Comparison of ENCODE assay signal across 20 cellular contexts in genomic region chr3:30331519-30331918, GRCh38.
DNase-seq lines count a peak whose midpoint lies in the region; ATAC-seq and TF ChIP-seq lines count a peak whose summit lies in the region.
"Had no signal": no experiment of that assay in that cellular context is flagged by ENCODE, and none has a peak within 500 bp of the region (broad histone marks: within the 10 kb centered on the region; RNA-seq: fewer than 3 reads in every experiment).

No MANE protein-coding gene starts in this region.

- TF ChIP-seq POLR2A in breast epithelium (IDR thresholded peaks at IDR 0.05): no peak

- no peaks in the 10 kb centered on the region for H3K27me3 ChIP-seq in mammary epithelial cell (ENCODE audit: insufficient read depth, low read length)
- H3K27me3 ChIP-seq in breast epithelium: no peaks in the 10 kb centered on the region

- dilution Hi-C loops in mammary epithelial cell (cut with HindIII; ENCODE audit: low sequenced_read_pairs): no loop called here

- H3K4me1 ChIP-seq in mammary epithelial cell (ENCODE audit: insufficient read depth, low read length) (peaks cover 17% of the 10 kb centered on the region), breast epithelium (no peaks in the 10 kb centered on the region)
- H3K4me1 ChIP-seq: left ventricle myocardium inferior had no signal

- no peak overlapping the region for H3K27ac ChIP-seq in mammary epithelial cell (ENCODE audit: insufficient read depth, low read depth, low read length)
- H3K27ac ChIP-seq in breast epithelium: no peak overlapping the region
- H3K27ac ChIP-seq: coronary artery, left ventricle myocardium inferior had no signal

- no peak overlapping the region for H3K9ac ChIP-seq in mammary epithelial cell (ENCODE audit: insufficient read depth, low read length)

- peak; percentile 72 for ATAC-seq in HG03457 (IDR thresholded peaks at IDR 0.05; ENCODE audit: unreplicated experiment)
- ATAC-seq: HCT116, T-helper 17 cell had no signal

- H3K4me3 ChIP-seq in mammary epithelial cell (replicated peaks in 1 of 3; ENCODE audit: insufficient read depth in 1 of 3, low read depth in 2 of 3, low read length in 3 of 3): no peak overlapping the region
- H3K4me3 ChIP-seq in breast epithelium: no peak overlapping the region
- H3K4me3 ChIP-seq: coronary artery, left ventricle myocardium inferior had no signal

- BruUV-seq in mammary epithelial cell (replicated peaks; lab: Mats Ljungman, UMichigan): no TSS peak

- H4K20me1 ChIP-seq in mammary epithelial cell (ENCODE audit: insufficient read depth, low read length): no peaks in the 10 kb centered on the region

- H3K9me3 ChIP-seq in mammary epithelial cell (replicated peaks; ENCODE audit: insufficient read depth, low read length): no peaks in the 10 kb centered on the region
- H3K9me3 ChIP-seq in breast epithelium: no peaks in the 10 kb centered on the region
- H3K9me3 ChIP-seq: left ventricle myocardium inferior had no signal

- DNase-seq in mammary epithelial cell (no peak), breast epithelium (ENCODE audit: low spot score in 2 of 2) (no peak), kidney glomerular epithelial cell (lab: John Stamatoyannopoulos, UW) (peak; percentile 34), HCEC 1CT (no peak), NCI-H774 (lab: John Stamatoyannopoulos, UW) (no peak), OCI-M2 (lab: John Stamatoyannopoulos, UW; ENCODE audit: unreplicated experiment) (no peak)
- DNase-seq: activated CD8-positive, alpha-beta memory T cell treated with anti-CD3 and anti-CD28 coated beads, Interleukin-2, amount 50 U/mL, for 4 hours; DMS153; GDM1; glutamatergic neuron; left ventricle myocardium inferior; midbrain; NCI-H1092; NCI-H2081; NK-92 treated with Interleukin-12 subunit alpha and Interleukin-12 subunit beta, amount 100 ng/mL, for 24 hours; substantia nigra; T-helper 17 cell had no signal

- CTCF ChIA-PET in mammary epithelial cell (lab: Charles Lee; ENCODE audit: low non-redundant PET): no interaction called here

- peak overlapping the region; percentile 74 for H2AFZ ChIP-seq in mammary epithelial cell (ENCODE audit: low read depth, low read length)

- TF ChIP-seq CTCF in mammary epithelial cell (conservative IDR thresholded peaks at IDR 0.05 in 1 of 2, IDR thresholded peaks at IDR 0.05 in 1 of 2; ENCODE audit: extremely low read depth in 1 of 2, insufficient read depth in 1 of 2, low read depth in 1 of 2, low read length in 2 of 2) (no peak), breast epithelium (IDR thresholded peaks at IDR 0.05) (no peak)

- 70% methylated on average over 2 of the region's 2 CpGs for WGBS in mammary epithelial cell (ENCODE audit: low coverage, missing lambda C conversion rate)

- no peaks in the 10 kb centered on the region for H3K79me2 ChIP-seq in mammary epithelial cell (ENCODE audit: insufficient read depth, low read length)

- in situ Hi-C loops in mammary epithelial cell (cut with MboI; ENCODE audit: low sequenced_read_pairs in 2 of 2): loop anchor here in 1 of 2 donors (25.0 kb wide), 1 partner anchor 281 kb away; the partner anchor contains the start of gene TGFBR2

- no peak overlapping the region for H3K4me2 ChIP-seq in mammary epithelial cell (ENCODE audit: insufficient read depth, low read depth, low read length)

- intact Hi-C loops in mammary epithelial cell (cut with micrococcal nuclease) (no loop called here), breast epithelium (cut with DNase I; ENCODE audit: low total_unique reads) (no loop called here)

- H3K36me3 ChIP-seq in mammary epithelial cell (ENCODE audit: insufficient read depth, low read length) (no peaks in the 10 kb centered on the region), breast epithelium (no peaks in the 10 kb centered on the region)
- H3K36me3 ChIP-seq: left ventricle myocardium inferior had no signal
